In genomic region chr1:41364444-41365319, GRCh38 we compare ENCODE assay signal across 19 cellular contexts. TPM values are rescaled to one million over a fixed set of nuclear protein-coding genes. Genes with fewer than 3 reads are reported as not detected.
DNase-seq lines count a peak whose midpoint lies in the region; ATAC-seq and TF ChIP-seq lines count a peak whose summit lies in the region.
"Had no signal": no experiment of that assay in that cellular context is flagged by ENCODE, and none has a peak within 500 bp of the region (broad histone marks: within the 10 kb centered on the region; RNA-seq: fewer than 3 reads in every experiment).

No MANE protein-coding gene starts in this region.

- H3F3A ChIP-seq in Loucy (ENCODE audit: low read depth): peaks cover 6% of the 10 kb centered on the region

- no peaks in the 10 kb centered on the region for H3K36me3 ChIP-seq in Loucy (ENCODE audit: insufficient read depth, low read length)
- H3K36me3 ChIP-seq: neutrophil, thyroid gland had no signal

- H3K4me3 ChIP-seq in Loucy (ENCODE audit: low read length, poor library complexity, severe bottlenecking): peak overlapping the region; percentile 88
- H3K4me3 ChIP-seq: A549, thyroid gland had no signal

- peak overlapping the region; percentile 98 for H3K9ac ChIP-seq in Loucy (ENCODE audit: low read depth, low read length, poor library complexity, severe bottlenecking)

- H3K27me3 ChIP-seq in Loucy (ENCODE audit: insufficient read depth, low read length, poor library complexity, severe bottlenecking): no peaks in the 10 kb centered on the region
- H3K27me3 ChIP-seq: thyroid gland had no signal

- no peaks in the 10 kb centered on the region for H3K9me2 ChIP-seq in Loucy (replicated peaks; ENCODE audit: low read depth, low read length)

- peak overlapping the region; percentile 85 for H3K4me2 ChIP-seq in Loucy (ENCODE audit: low read depth, low read length, poor library complexity, severe bottlenecking)
- H3K4me2 ChIP-seq: A549 had no signal

- H4K20me1 ChIP-seq in Loucy (ENCODE audit: insufficient read depth, low read length, poor library complexity, severe bottlenecking): peaks cover 10% of the 10 kb centered on the region

- no peak for TF ChIP-seq CTCF in Loucy (conservative IDR thresholded peaks at IDR 0.05; ENCODE audit: low read length)

- H2AFZ ChIP-seq in Loucy (ENCODE audit: low read length): no peak overlapping the region

- no peak for ATAC-seq in GM21529 (IDR thresholded peaks at IDR 0.05; ENCODE audit: unreplicated experiment)
- ATAC-seq: A549; activated CD4-positive, CD25-positive, alpha-beta regulatory T cell treated with anti-CD3 and anti-CD28 coated beads, Interleukin-2, amount 50 U/mL, for 24 hours; HCT116; left colon had no signal

- H3K79me2 ChIP-seq in Loucy (ENCODE audit: insufficient read depth, low read length): peaks cover 27% of the 10 kb centered on the region; the same call in 1 of the 2 replicates

- H3K9me3 ChIP-seq in Loucy (ENCODE audit: insufficient read depth, low read depth, low read length): no peaks in the 10 kb centered on the region
- H3K9me3 ChIP-seq: A549, neutrophil, thyroid gland had no signal

- DNase-seq in NCI-H1092 treated with DMSO at 0.1 percent for 48 hours (lab: John Stamatoyannopoulos, UW): peak; percentile 17
- DNase-seq in NCI-H1092 (lab: John Stamatoyannopoulos, UW): no peak
- peak; percentile 35 for DNase-seq in cerebellum (ENCODE audit: low spot score)
- DNase-seq in retina: peak; percentile 29
- no peak for DNase-seq in NCI-H146 (lab: John Stamatoyannopoulos, UW)
- DNase-seq in ureter (ENCODE audit: low spot score): no peak
- DNase-seq: activated T-cell treated with anti-CD3 and anti-CD28 coated beads, Interleukin-2, amount 50 U/mL, for 1 hour; effector memory CD4-positive, alpha-beta T cell; left colon; MV-4-11; NK-92 treated with Interleukin-12 subunit alpha and Interleukin-12 subunit beta, amount 100 ng/mL, for 24 hours had no signal

- peaks cover 73% of the 10 kb centered on the region for H3K4me1 ChIP-seq in Loucy (ENCODE audit: insufficient read depth, low read length, poor library complexity, severe bottlenecking)

RNA-seq across cellular contexts. Expression of gene FOXO6, which starts 3.4 kb away (rescaled TPM):
- 1.3 TPM for total RNA-seq in cerebellum
- 8.6 TPM for total RNA-seq in ureter
- total RNA-seq: glomerular endothelial cell had no signal

Comparison
In these comparisons a context has a peak if more than half of its experiments do, and no peak if none do; other contexts are left out.
1. DNase-seq: peak in NCI-H1092 treated with DMSO at 0.1 percent for 48 hours (single experiment), cerebellum (single experiment) and retina (single experiment); none in NCI-H1092 (single experiment), NCI-H146 (single experiment) and ureter (single experiment).